ENCODE assay signal across 8 cellular contexts in genomic region chrX:16882702-16883486, GRCh38. TPM values are rescaled to one million over a fixed set of nuclear protein-coding genes. Genes with fewer than 3 reads are reported as not detected.
DNase-seq lines count a peak whose midpoint lies in the region; ATAC-seq and TF ChIP-seq lines count a peak whose summit lies in the region.

No MANE protein-coding gene starts in this region.

- H3K36me3 ChIP-seq in ACC112 (ENCODE audit: insufficient read depth, low read length) (no peaks in the 10 kb centered on the region), colonic mucosa (no peaks in the 10 kb centered on the region)

- H3K4me3 ChIP-seq in ACC112 (ENCODE audit: low read depth, low read length) (peak overlapping the region; percentile 76), colonic mucosa (peak overlapping the region; percentile 40)

- H3K79me2 ChIP-seq in ACC112 (ENCODE audit: control insufficient read depth, insufficient read depth, low read length, unreplicated experiment), result no peaks in the 10 kb centered on the region

- intact Hi-C loops in colonic mucosa (cut with DNase I), result loop anchor here (5.0 kb wide), 1 partner anchor 164 kb away; no protein-coding TSS in a partner anchor
- intact Hi-C loops in left colon (cut with DNase I, micrococcal nuclease), result no loop called here

- ATAC-seq in GM18861 (IDR thresholded peaks at IDR 0.05; ENCODE audit: unreplicated experiment), result peak; percentile 49
- peak; percentile 61 for ATAC-seq in HG03280 (IDR thresholded peaks at IDR 0.05; ENCODE audit: unreplicated experiment)
- ATAC-seq in left colon, result peak; percentile 80

- H3K9ac ChIP-seq in colonic mucosa (ENCODE audit: low read depth in 2 of 2, low read length in 2 of 2), result peak overlapping the region; percentile 50 to 74

- H2AFZ ChIP-seq in ACC112 (ENCODE audit: low read length, unreplicated experiment), result peak overlapping the region; percentile 89

- H3K9me3 ChIP-seq in colonic mucosa, result no peaks in the 10 kb centered on the region

- peak; percentile 55 for TF ChIP-seq CTCF in colonic mucosa (IDR thresholded peaks at IDR 0.05)

- DNase-seq in NCI-H510A (lab: John Stamatoyannopoulos, UW) (peak; percentile 72), colonic mucosa (peak; percentile 82), left colon (peak; percentile 60 to 83)
- DNase-seq in activated CD4-positive, alpha-beta T cell treated with anti-CD3 and anti-CD28 coated beads for 4 hours, result peak; percentile 54 to 72
- peak; percentile 65 for DNase-seq in stimulated activated CD4-positive, alpha-beta T cell treated with anti-CD3 and anti-CD28 coated beads, Interleukin-1b, Interleukin-23, amount 100 ng/mL, for 48 hours

- no peaks in the 10 kb centered on the region for H3K27me3 ChIP-seq in ACC112 (ENCODE audit: insufficient read depth, low read length)
- H3K27me3 ChIP-seq in colonic mucosa, result peaks cover 4% of the 10 kb centered on the region

- H3K27ac ChIP-seq in ACC112 (ENCODE audit: low read depth, low read length) (peak overlapping the region; percentile 44; the same call in 1 of the 2 replicates), colonic mucosa (peak overlapping the region; percentile 57)

- H3K4me1 ChIP-seq in ACC112 (ENCODE audit: control insufficient read depth, insufficient read depth, low read length, unreplicated experiment) (peaks cover 6% of the 10 kb centered on the region), colonic mucosa (no peaks in the 10 kb centered on the region)

RNA-seq across cellular contexts. Expression of gene RBBP7, which starts 12.7 kb away (rescaled TPM):
- total RNA-seq in colonic mucosa (100 to 1,000 TPM in 1 of 2 donors, 10 to 100 TPM in 1; 89.3 to 112 TPM), left colon (10 to 100 TPM; 66.3 to 73.2 TPM)

Comparison
In these comparisons a context has a peak if more than half of its experiments do, and no peak if none do; other contexts are left out.
1. Peak in every context shown above with its lines: DNase-seq, ATAC-seq, H3K4me3 ChIP-seq and H3K27ac ChIP-seq.